ENCODE assay signal across 17 cellular contexts in the genomic region with DNA sequence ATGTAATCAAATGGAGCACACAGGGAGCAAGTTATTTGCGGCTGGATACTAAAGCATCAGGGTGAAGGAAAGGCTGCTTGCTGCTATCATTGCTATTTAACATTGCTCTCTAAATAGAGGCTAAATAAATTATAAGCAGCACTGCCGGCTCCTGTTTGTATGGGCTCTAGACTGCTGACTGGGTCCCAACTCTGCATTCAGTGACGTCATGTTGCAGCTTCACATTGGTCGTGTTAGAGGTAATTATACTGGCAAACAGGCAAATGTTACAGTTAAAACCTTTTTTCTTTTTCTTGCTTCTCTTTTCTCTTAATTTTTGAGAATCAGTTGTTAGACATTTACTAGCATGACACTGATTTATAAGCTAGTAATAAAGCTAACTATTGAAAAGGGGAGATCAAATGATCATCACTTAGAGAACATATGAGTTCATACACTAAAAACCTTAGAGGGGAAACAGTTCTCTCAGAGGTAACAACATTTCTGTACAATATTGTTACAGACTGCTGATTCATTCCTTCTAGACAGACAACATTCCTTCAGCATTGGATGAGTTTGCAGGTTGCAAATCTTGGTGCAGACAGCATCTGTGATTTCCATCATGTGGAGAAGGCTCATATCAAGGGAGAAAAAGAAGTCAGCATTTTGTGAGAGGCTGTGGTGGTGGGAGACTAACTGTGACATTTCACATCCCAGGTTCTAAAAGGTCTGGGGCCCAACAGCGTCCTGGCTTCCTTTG. TPM values are rescaled to one million over a fixed set of nuclear protein-coding genes. Genes with fewer than 3 reads are reported as not detected.
DNase-seq lines count a peak whose midpoint lies in the region; ATAC-seq and TF ChIP-seq lines count a peak whose summit lies in the region.
"Had no signal": no experiment of that assay in that cellular context is flagged by ENCODE, and none has a peak within 500 bp of the region (broad histone marks: within the 10 kb centered on the region; RNA-seq: fewer than 3 reads in every experiment).

No MANE protein-coding gene starts in this region.

- no peak for ATAC-seq in HG02588 (IDR thresholded peaks at IDR 0.05; ENCODE audit: unreplicated experiment)
- ATAC-seq: A549; CD8-positive, alpha-beta T cell had no signal

- peak overlapping the region; percentile 46 for H3K27ac Mint-ChIP-seq in neural progenitor cell
- H3K27ac Mint-ChIP-seq: CD8-positive, alpha-beta T cell had no signal

- H3K4me3 ChIP-seq in adipocyte (ENCODE audit: low read length): no peak overlapping the region
- no peak overlapping the region for H3K4me3 ChIP-seq in epithelial cell of esophagus (ENCODE audit: low read length)
- H3K4me3 ChIP-seq in neural progenitor cell: no peak overlapping the region
- H3K4me3 ChIP-seq: A549; BLaER1 treated with 17β-estradiol and CSF1 and Interleukin-3, amounts not matched to agents 10 nM and 100 nM; SJCRH30 had no signal

- peak overlapping the region; percentile 92 for H2AFZ ChIP-seq in neural progenitor cell (replicated peaks)

- peaks cover 2% of the 10 kb centered on the region for H3K36me3 Mint-ChIP-seq in neural progenitor cell
- H3K36me3 Mint-ChIP-seq: CD8-positive, alpha-beta T cell had no signal

- no peak overlapping the region for H3K4me2 ChIP-seq in neural progenitor cell
- H3K4me2 ChIP-seq: A549; BLaER1 treated with 17β-estradiol and CSF1 and Interleukin-3, amounts not matched to agents 10 nM and 100 nM had no signal

- H3K4me3 Mint-ChIP-seq in neural progenitor cell: no peak overlapping the region
- H3K4me3 Mint-ChIP-seq: CD8-positive, alpha-beta T cell had no signal

- DNase-seq in GM03348 (ENCODE audit: low spot score) (peak; percentile 51), adipocyte (ENCODE audit: low read depth) (peak; percentile 19), epithelial cell of esophagus (ENCODE audit: low read depth) (peak; percentile 32), neural progenitor cell (ENCODE audit: low spot score) (no peak), NCI-H510A (lab: John Stamatoyannopoulos, UW) (no peak), HUDEP-2 (lab: John Stamatoyannopoulos, UW; ENCODE audit: unreplicated experiment in 76 of 76) (no peak)
- DNase-seq: CD8-positive, alpha-beta T cell; GOT3; KBM-7; NCI-H1694 treated with DMSO at 0.1 percent for 48 hours; NCI-H2107; NCI-H345; NCI-H526; SJCRH30 had no signal

- no peak for TF ChIP-seq CTCF in epithelial cell of esophagus (IDR thresholded peaks at IDR 0.05; ENCODE audit: insufficient read depth, low read depth, low read length, missing control alignments)
- no peak for TF ChIP-seq CTCF in neural progenitor cell (IDR thresholded peaks at IDR 0.05)

- H4K20me1 ChIP-seq in neural progenitor cell (ENCODE audit: low read depth): no peaks in the 10 kb centered on the region
- H4K20me1 ChIP-seq: BLaER1 treated with 17β-estradiol and CSF1 and Interleukin-3, amounts not matched to agents 10 nM and 100 nM had no signal

- no peak overlapping the region for H3K27ac ChIP-seq in neural progenitor cell
- H3K27ac ChIP-seq: A549; BLaER1 treated with 17β-estradiol and CSF1 and Interleukin-3, amounts not matched to agents 10 nM and 100 nM; SJCRH30 had no signal

- no peaks in the 10 kb centered on the region for H3K79me2 ChIP-seq in neural progenitor cell (ENCODE audit: low read depth)

- H3K9me3 Mint-ChIP-seq in neural progenitor cell: peaks cover 14% of the 10 kb centered on the region
- H3K9me3 Mint-ChIP-seq: CD8-positive, alpha-beta T cell had no signal

- H3K9ac ChIP-seq in adipocyte (ENCODE audit: low read length) (no peak overlapping the region), neural progenitor cell (no peak overlapping the region)
- H3K9ac ChIP-seq: BLaER1 treated with 17β-estradiol and CSF1 and Interleukin-3, amounts not matched to agents 10 nM and 100 nM had no signal

- H3K36me3 ChIP-seq in adipocyte (ENCODE audit: control insufficient read depth, insufficient read depth, low read length, severe bottlenecking) (no peaks in the 10 kb centered on the region), neural progenitor cell (no peaks in the 10 kb centered on the region)
- H3K36me3 ChIP-seq: BLaER1 treated with 17β-estradiol and CSF1 and Interleukin-3, amounts not matched to agents 10 nM and 100 nM; SJCRH30 had no signal

- H3K4me1 Mint-ChIP-seq in neural progenitor cell: peaks cover 24% of the 10 kb centered on the region

- H3K9me3 ChIP-seq in adipocyte (ENCODE audit: control insufficient read depth, low read length) (no peaks in the 10 kb centered on the region), neural progenitor cell (ENCODE audit: low read depth) (no peaks in the 10 kb centered on the region)
- H3K9me3 ChIP-seq: A549 had no signal

- peaks cover 5% of the 10 kb centered on the region for H3K27me3 Mint-ChIP-seq in neural progenitor cell (ENCODE audit: insufficient read depth, low read depth)

- no peaks in the 10 kb centered on the region for H3F3A ChIP-seq in neural progenitor cell (ENCODE audit: low read depth)

- no peaks in the 10 kb centered on the region for H3K27me3 ChIP-seq in adipocyte (replicated peaks; ENCODE audit: control insufficient read depth, insufficient read depth, low read length)
- no peaks in the 10 kb centered on the region for H3K27me3 ChIP-seq in neural progenitor cell
- H3K27me3 ChIP-seq: BLaER1 treated with 17β-estradiol and CSF1 and Interleukin-3, amounts not matched to agents 10 nM and 100 nM; SJCRH30 had no signal

- no peaks in the 10 kb centered on the region for H3K4me1 ChIP-seq in adipocyte (ENCODE audit: control insufficient read depth, insufficient read depth, low read length)
- peaks cover 6% of the 10 kb centered on the region for H3K4me1 ChIP-seq in neural progenitor cell
- H3K4me1 ChIP-seq: A549 had no signal

RNA-seq across cellular contexts. Expression of a gene that starts 15.9 kb away (rescaled TPM):
- not detected in 2 replicates for total RNA-seq in neural progenitor cell (ENCODE audit: low replicate concordance)
- total RNA-seq: CD8-positive, alpha-beta T cell had no signal

Comparison
In these comparisons a context has a peak if more than half of its experiments do, and no peak if none do; other contexts are left out.
1. DNase-seq: peak in GM03348 (single experiment), adipocyte (single experiment) and epithelial cell of esophagus (single experiment); none in neural progenitor cell (single experiment), NCI-H510A (single experiment) and HUDEP-2 (0 of 76).